Comparison of ENCODE assay signal across 11 cellular contexts in genomic region chr11:92552942-92553341, GRCh38.
DNase-seq lines count a peak whose midpoint lies in the region; ATAC-seq and FAIRE-seq lines count a peak whose summit lies in the region.
"Had no signal": no experiment of that assay in that cellular context is flagged by ENCODE, and none has a peak within 500 bp of the region (broad histone marks: within the 10 kb centered on the region; RNA-seq: fewer than 3 reads in every experiment).

No MANE protein-coding gene starts in this region.

- peak overlapping the region; percentile 69 for H3K27ac ChIP-seq in SK-N-MC
- H3K27ac ChIP-seq: uterus had no signal

- H3K36me3 ChIP-seq in SK-N-MC (ENCODE audit: insufficient read depth, low read length), result no peaks in the 10 kb centered on the region
- H3K36me3 ChIP-seq in MG63, result no peaks in the 10 kb centered on the region
- H3K36me3 ChIP-seq: uterus had no signal

- H3K9ac ChIP-seq in SK-N-MC (ENCODE audit: insufficient read length), result no peak overlapping the region

- H3K4me3 ChIP-seq in SK-N-MC, result no peak overlapping the region
- H3K4me3 ChIP-seq in MG63, result no peak overlapping the region
- H3K4me3 ChIP-seq: uterus had no signal

- FAIRE-seq in islet of Langerhans (lab: Jason Lieb, UNC), result peak; percentile 27

- H3K9me3 ChIP-seq in SK-N-MC (ENCODE audit: low read depth, low read length) (no peaks in the 10 kb centered on the region), MG63 (no peaks in the 10 kb centered on the region)
- H3K9me3 ChIP-seq: uterus had no signal

- ATAC-seq in HG03095 (IDR thresholded peaks at IDR 0.05; ENCODE audit: unreplicated experiment), result no peak

- peak; percentile 2 for DNase-seq in AG08395 (ENCODE audit: low spot score)
- DNase-seq in HT-29 (ENCODE audit: low spot score), result peak; percentile 14
- peak; percentile 20 for DNase-seq in SK-N-MC (ENCODE audit: low read depth, low spot score)
- DNase-seq in activated CD4-positive, alpha-beta T cell treated with anti-CD3 and anti-CD28 coated beads, Interleukin-2, amount 50 U/mL, for 4 hours, result no peak
- DNase-seq in MG63, result no peak
- no peak for DNase-seq in stimulated activated CD4-positive, alpha-beta T cell treated with anti-CD3 and anti-CD28 coated beads, Interleukin-12 subunit alpha, Interleukin-12 subunit beta, amount 100 ng/mL, for 4 hours
- DNase-seq: effector memory CD4-positive, alpha-beta T cell; HCEC 1CT; uterus had no signal

- no peaks in the 10 kb centered on the region; the same call in 1 of the 2 replicates for H3K27me3 ChIP-seq in MG63
- H3K27me3 ChIP-seq: uterus had no signal

Comparison
In these comparisons a context has a peak if more than half of its experiments do, and no peak if none do; other contexts are left out.
1. DNase-seq: peak in AG08395 (single experiment), HT-29 (single experiment) and SK-N-MC (single experiment); none in activated CD4-positive, alpha-beta T cell treated with anti-CD3 and anti-CD28 coated beads, Interleukin-2, amount 50 U/mL, for 4 hours (0 of 2), MG63 (single experiment) and stimulated activated CD4-positive, alpha-beta T cell treated with anti-CD3 and anti-CD28 coated beads, Interleukin-12 subunit alpha, Interleukin-12 subunit beta, amount 100 ng/mL, for 4 hours (single experiment).